In the genomic region with DNA sequence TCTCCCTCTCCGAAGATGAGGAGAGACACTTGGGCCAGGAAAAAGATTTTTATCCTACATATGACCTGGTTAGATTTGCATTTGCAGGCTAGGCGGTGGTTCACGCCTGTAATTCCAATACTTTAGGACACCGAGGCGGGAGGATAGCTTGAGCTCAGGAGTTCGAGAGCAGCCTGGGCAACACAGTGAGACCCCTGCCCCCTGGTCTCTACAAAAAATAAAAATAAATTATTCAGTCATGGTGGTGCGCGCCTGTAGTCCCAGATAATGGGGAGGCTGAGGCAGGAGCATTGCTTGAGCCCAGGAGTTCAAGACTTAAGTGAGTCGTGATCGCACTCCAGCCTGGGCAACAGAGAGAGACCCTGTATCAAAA, we compare ENCODE assay signal across 8 cellular contexts. TPM values are rescaled to one million over a fixed set of nuclear protein-coding genes. Genes with fewer than 3 reads are reported as not detected.
A peak's percentile ranks its signal among the peaks of the same experiment; 100 is the strongest.
DNase-seq lines count a peak whose midpoint lies in the region; ATAC-seq, FAIRE-seq and TF ChIP-seq lines count a peak whose summit lies in the region.

No MANE protein-coding gene starts in this region.

- POLR2A ChIA-PET in A673 (lab: Charles Lee; ENCODE audit: low non-redundant PET), result interaction anchor here (0.6 kb wide), 1 partner anchor 39 kb away, joined by 5 read pairs; no protein-coding TSS in a partner anchor
- POLR2A ChIA-PET in naive thymus-derived CD4-positive, alpha-beta T cell (lab: Charles Lee), result interaction anchor here (0.7 to 2.9 kb wide), 11 partner anchors 10 to 270 kb away, joined by 3 to 22 read pairs (median 4); partner anchors contain the start of genes CENPT, EDC4, NUTF2 and RANBP10

- BruUV-seq in A673 (replicated peaks; lab: Mats Ljungman, UMichigan), result no TSS peak

- no peak for DNase-seq in A673 (ENCODE audit: low spot score)
- no peak for DNase-seq in Jurkat, Clone E6-1 (ENCODE audit: low read depth, low spot score)
- DNase-seq in naive thymus-derived CD4-positive, alpha-beta T cell, result no peak
- DNase-seq in D721Med (ENCODE audit: insufficient read length, low spot score), result no peak
- no peak for DNase-seq in activated effector memory CD4-positive, alpha-beta T cell treated with Interleukin-2 at 50 U/mL for 16 hours
- DNase-seq in G401 (ENCODE audit: low spot score), result no peak

- H3K27me3 ChIP-seq in A673 (replicated peaks; ENCODE audit: insufficient read depth, low read depth, low read length, poor library complexity), result no peaks in the 10 kb centered on the region
- no peaks in the 10 kb centered on the region for H3K27me3 ChIP-seq in naive thymus-derived CD4-positive, alpha-beta T cell (ENCODE audit: control insufficient read depth in 2 of 2, insufficient read depth in 2 of 2, low read length in 2 of 2)

- FAIRE-seq in D721Med (lab: Jason Lieb, UNC), result no peak

- H3K27ac Mint-ChIP-seq in naive thymus-derived CD4-positive, alpha-beta T cell, result peak overlapping the region in 7 of 9 donors; percentile 73 to 93 (median 81)

- no peak overlapping the region for H3K27ac ChIP-seq in A673 (ENCODE audit: low read depth, low read length, poor library complexity, severe bottlenecking)
- H3K27ac ChIP-seq in cingulate gyrus (ENCODE audit: low read depth, low read length), result peak overlapping the region; percentile 50
- peak overlapping the region; percentile 70 for H3K27ac ChIP-seq in naive thymus-derived CD4-positive, alpha-beta T cell (ENCODE audit: low read depth, low read length)

- H3K9me3 Mint-ChIP-seq in naive thymus-derived CD4-positive, alpha-beta T cell, result no peaks in the 10 kb centered on the region

- CTCF ChIA-PET in A673 (lab: Charles Lee), result interaction anchor here (0.6 to 2.3 kb wide), 2 partner anchors 18 to 104 kb away, joined by 3 to 10 read pairs; no protein-coding TSS in a partner anchor
- CTCF ChIA-PET in naive thymus-derived CD4-positive, alpha-beta T cell (lab: Charles Lee), result interaction anchor here (0.5 to 1.0 kb wide), 3 partner anchors 15 to 32 kb away, joined by 3 to 8 read pairs (median 3); no protein-coding TSS in a partner anchor

- peaks cover 3 to 14% (median 4%) of the 10 kb centered on the region in 5 donors for H3K36me3 Mint-ChIP-seq in naive thymus-derived CD4-positive, alpha-beta T cell

- peak overlapping the region; percentile 79 for H3K4me3 ChIP-seq in A673 (ENCODE audit: low read depth, low read length, poor library complexity, severe bottlenecking)
- peak overlapping the region; percentile 68 for H3K4me3 ChIP-seq in Jurkat, Clone E6-1 (ENCODE audit: low read length)
- peak overlapping the region; percentile 82 for H3K4me3 ChIP-seq in naive thymus-derived CD4-positive, alpha-beta T cell (ENCODE audit: low read length)

- H3K4me1 ChIP-seq in A673 (ENCODE audit: insufficient read depth, low read length, poor library complexity, severe bottlenecking), result no peaks in the 10 kb centered on the region
- peaks cover 8 to 9% of the 10 kb centered on the region in 2 donors for H3K4me1 ChIP-seq in naive thymus-derived CD4-positive, alpha-beta T cell (ENCODE audit: control insufficient read depth in 2 of 2, insufficient read depth in 2 of 2, low read length in 2 of 2)

- H3K4me3 Mint-ChIP-seq in naive thymus-derived CD4-positive, alpha-beta T cell, result peak overlapping the region; percentile 90 to 96 (median 93)

- H3K36me3 ChIP-seq in A673 (ENCODE audit: insufficient read depth, low read length, poor library complexity, severe bottlenecking), result peaks cover 23% of the 10 kb centered on the region
- peaks cover 0 to 30% (median 3%) of the 10 kb centered on the region in 3 experiments for H3K36me3 ChIP-seq in naive thymus-derived CD4-positive, alpha-beta T cell (ENCODE audit: control insufficient read depth in 2 of 3, insufficient read depth in 3 of 3, low read length in 3 of 3)

- no peak for ATAC-seq in naive thymus-derived CD4-positive, alpha-beta T cell
- no peak for ATAC-seq in GM18867 (IDR thresholded peaks at IDR 0.05; ENCODE audit: unreplicated experiment)

- no peak for TF ChIP-seq CTCF in A673 (conservative IDR thresholded peaks at IDR 0.05; ENCODE audit: low read depth, low read length)
- no peak for TF ChIP-seq CTCF in D721Med (IDR thresholded peaks at IDR 0.05; ENCODE audit: insufficient read depth, missing control alignments)

- in situ Hi-C loops in G401 (cut with HindIII; ENCODE audit: low sequenced_read_pairs), result no loop called here

- H3K9me3 ChIP-seq in A673 (ENCODE audit: low read depth, low read length, poor library complexity, severe bottlenecking), result no peaks in the 10 kb centered on the region
- H3K9me3 ChIP-seq in naive thymus-derived CD4-positive, alpha-beta T cell (ENCODE audit: control insufficient read depth in 2 of 3, low read length in 3 of 3), result no peaks in the 10 kb centered on the region

- H3K27me3 Mint-ChIP-seq in naive thymus-derived CD4-positive, alpha-beta T cell, result no peaks in the 10 kb centered on the region

- intact Hi-C loops in A673 (cut with micrococcal nuclease; ENCODE audit: unreplicated experiment), result no loop called here
- intact Hi-C loops in naive thymus-derived CD4-positive, alpha-beta T cell (cut with micrococcal nuclease), result loop anchor here in 1 of 2 donors (5.0 to 10.0 kb wide), 3 partner anchors 38 to 607 kb away; partner anchors contain the start of genes ACD, C16orf86, EDC4 and ENKD1

- H3K4me1 Mint-ChIP-seq in naive thymus-derived CD4-positive, alpha-beta T cell, result peaks cover 11 to 19% (median 15%) of the 10 kb centered on the region in 7 donors

RNA-seq across cellular contexts. Expression of gene THAP11, which starts 7.9 kb away (rescaled TPM):
- 46.6 and 48.9 TPM in 2 replicates for total RNA-seq in A673 (2021)
- polyA plus RNA-seq in Jurkat, Clone E6-1 (2012; ENCODE audit: insufficient read depth, insufficient read length), result 43.4 TPM
- total RNA-seq in naive thymus-derived CD4-positive, alpha-beta T cell, result 10 to 100 TPM; 29.0 to 62.7 (median 44.6) TPM
- polyA plus RNA-seq in naive thymus-derived CD4-positive, alpha-beta T cell, result 100 to 1,000 TPM; 134 to 204 TPM
- 38.6 and 50.8 TPM in 2 replicates for total RNA-seq in G401 (2014; rRNA removed; shearing (Covaris generic))

RNA-seq across cellular contexts. Expression of gene NUTF2, which starts 12.5 kb away (rescaled TPM):
- total RNA-seq in A673 (2021), result 197 and 217 TPM in 2 replicates
- 351 TPM for polyA plus RNA-seq in Jurkat, Clone E6-1 (2012; ENCODE audit: insufficient read depth, insufficient read length)
- total RNA-seq in naive thymus-derived CD4-positive, alpha-beta T cell, result 100 to 1,000 TPM in 1 of 5 experiments, 10 to 100 TPM in 4; 34.7 to 125 (median 40.4) TPM
- polyA plus RNA-seq in naive thymus-derived CD4-positive, alpha-beta T cell, result 100 to 1,000 TPM in 1 of 2 donors, 10 to 100 TPM in 1; 98.0 to 118 TPM
- 419 and 444 TPM in 2 replicates for total RNA-seq in G401 (2014; rRNA removed; shearing (Covaris generic))

RNA-seq across cellular contexts. Expression of gene CENPT, which starts 13.3 kb away (rescaled TPM):
- 52.9 and 62.3 TPM in 2 replicates for total RNA-seq in A673 (2021)
- polyA plus RNA-seq in Jurkat, Clone E6-1 (2012; ENCODE audit: insufficient read depth, insufficient read length), result 75.1 TPM
- 100 to 1,000 TPM in 3 of 5 experiments, 10 to 100 TPM in 2; 56.7 to 128 (median 100) TPM for total RNA-seq in naive thymus-derived CD4-positive, alpha-beta T cell
- 10 to 100 TPM; 11.8 to 22.7 TPM for polyA plus RNA-seq in naive thymus-derived CD4-positive, alpha-beta T cell
- total RNA-seq in G401 (2014; rRNA removed; shearing (Covaris generic)), result 27.6 and 41.8 TPM in 2 replicates

RNA-seq across cellular contexts. Expression of gene TSNAXIP1, which starts 27.5 kb away (rescaled TPM):
- total RNA-seq in A673 (2021), result 1.0 and 1.6 TPM in 2 replicates
- polyA plus RNA-seq in Jurkat, Clone E6-1 (2012; ENCODE audit: insufficient read depth, insufficient read length), result 1.4 TPM
- 1 to 10 TPM in 1 of 5 experiments, under 1 TPM in 4; 0.24 to 1.1 (median 0.54) TPM for total RNA-seq in naive thymus-derived CD4-positive, alpha-beta T cell
- not detected for polyA plus RNA-seq in naive thymus-derived CD4-positive, alpha-beta T cell
- 0.49 and 0.95 TPM in 2 replicates for total RNA-seq in G401 (2014; rRNA removed; shearing (Covaris generic))

RNA-seq across cellular contexts. Expression of gene RANBP10, which starts 27.9 kb away (rescaled TPM):
- total RNA-seq in A673 (2021), result 27.1 and 28.0 TPM in 2 replicates
- 15.3 TPM for polyA plus RNA-seq in Jurkat, Clone E6-1 (2012; ENCODE audit: insufficient read depth, insufficient read length)
- total RNA-seq in naive thymus-derived CD4-positive, alpha-beta T cell, result 10 to 100 TPM; 22.3 to 26.6 (median 24.7) TPM
- 10 to 100 TPM in 1 of 2 donors, 1 to 10 TPM in 1; 9.3 to 13.5 TPM for polyA plus RNA-seq in naive thymus-derived CD4-positive, alpha-beta T cell
- total RNA-seq in G401 (2014; rRNA removed; shearing (Covaris generic)), result 3.0 and 5.9 TPM in 2 replicates
